Comparison of ENCODE assay signal across 8 cellular contexts in genomic region chr7:129952653-129953560, GRCh38. TPM values are rescaled to one million over a fixed set of nuclear protein-coding genes. Genes with fewer than 3 reads are reported as not detected.
DNase-seq lines count a peak whose midpoint lies in the region; ATAC-seq and TF ChIP-seq lines count a peak whose summit lies in the region.

Gene UBE2H (minus strand): TSS chr7:129952960. CDS start chr7:129952555, 405 bp downstream.

- no peaks in the 10 kb centered on the region for H3K36me3 ChIP-seq in kidney epithelial cell (ENCODE audit: control insufficient read depth, insufficient read depth, low read length)

- DNase-seq in AG08395 (ENCODE audit: low spot score) (peak; percentile 96), NCI-H460 (ENCODE audit: extremely low read depth, low read depth) (peak; percentile 86), cerebellar nuclear complex (lab: John Stamatoyannopoulos, UW) (peak; percentile 74 to 84), kidney epithelial cell (ENCODE audit: low read depth) (no peak)
- peak; percentile 92 for DNase-seq in activated CD4-positive, alpha-beta T cell treated with anti-CD3 and anti-CD28 coated beads for 1 hour
- peak; percentile 91 for DNase-seq in stimulated activated CD4-positive, alpha-beta T cell treated with anti-CD3 and anti-CD28 coated beads, Interleukin-15, amount 100 ng/mL, for 24 hours

- peak within 1 kb of the TSS; percentile 98 for H3K4me3 ChIP-seq in kidney epithelial cell (ENCODE audit: low read depth, low read length)

- no peak for TF ChIP-seq CTCF in kidney epithelial cell (IDR thresholded peaks at IDR 0.05; ENCODE audit: insufficient read depth, low read length, poor library complexity, severe bottlenecking)

- ATAC-seq in GM19023 (IDR thresholded peaks at IDR 0.05; ENCODE audit: unreplicated experiment) (peak; percentile 65), HG03280 (IDR thresholded peaks at IDR 0.05; ENCODE audit: unreplicated experiment) (peak; percentile 61)

- H3K27me3 ChIP-seq in kidney epithelial cell (ENCODE audit: control insufficient read depth, insufficient read depth, low read length) = no peaks in the 10 kb centered on the region

RNA-seq across cellular contexts. Expression of gene UBE2H, which starts in this region (rescaled TPM):
- 55.0 and 60.0 TPM in 2 replicates for total RNA-seq in NCI-H460 (2014; rRNA removed; shearing (Covaris generic))
- 38.3 and 84.8 TPM in 2 replicates for polyA plus RNA-seq in NCI-H460 (2014; cell fraction: nucleus; rRNA removed)
- total RNA-seq in kidney epithelial cell = 127 and 133 TPM in 2 replicates
